28 cellular contexts compared by ENCODE assay signal in genomic region chr6:6893701-6894100, GRCh38.
DNase-seq lines count a peak whose midpoint lies in the region; ATAC-seq and TF ChIP-seq lines count a peak whose summit lies in the region.
"Had no signal": no experiment of that assay in that cellular context is flagged by ENCODE, and none has a peak within 500 bp of the region (broad histone marks: within the 10 kb centered on the region; RNA-seq: fewer than 3 reads in every experiment).

No MANE protein-coding gene starts in this region.

- TF ChIP-seq CTCF in heart right ventricle (IDR thresholded peaks at IDR 0.05): no peak
- TF ChIP-seq CTCF in adrenal gland (IDR thresholded peaks at IDR 0.05): no peak

- H3K9ac ChIP-seq in skeletal muscle tissue (ENCODE audit: low read depth in 1 of 3, low read length in 3 of 3): peak overlapping the region; percentile 60 to 74 (median 73)

- DNase-seq in heart right ventricle (no peak), left ventricle myocardium superior (no peak), adrenal gland (no peak), glomerular visceral epithelial cell (ENCODE audit: extremely low spot score) (peak; percentile 9), putamen (ENCODE audit: low spot score) (no peak)
- no peak for DNase-seq in effector memory CD8-positive, alpha-beta T cell
- DNase-seq: activated CD4-positive, alpha-beta T cell treated with anti-CD3 and anti-CD28 coated beads, Interleukin-2, amount 50 U/mL, for 48 hours; caudate nucleus; DMS53; endodermal cell; glutamatergic neuron; H9; left colon; mesendoderm; MG63; NCI-H2029; NCI-H2227 treated with DMSO at 0.1 percent for 48 hours; NCI-H69 had no signal

- H3K4me3 ChIP-seq in heart right ventricle (no peak overlapping the region), adrenal gland (no peak overlapping the region), skeletal muscle tissue (ENCODE audit: low read length in 3 of 3) (peak overlapping the region in 2 of 3 donors; percentile 0 to 56)
- H3K4me3 ChIP-seq: K562, MG63, prostate gland, SK-N-MC, skin epidermis, tibial nerve had no signal

- ATAC-seq in heart right ventricle (no peak), left ventricle myocardium superior (no peak), HG02973 (IDR thresholded peaks at IDR 0.05; ENCODE audit: unreplicated experiment) (no peak)
- no peak for ATAC-seq in effector memory CD8-positive, alpha-beta T cell (replicated peaks)
- ATAC-seq: K562, left colon had no signal

- H3K36me3 ChIP-seq in heart right ventricle: no peaks in the 10 kb centered on the region
- no peaks in the 10 kb centered on the region for H3K36me3 ChIP-seq in adrenal gland (replicated peaks in 1 of 2)
- no peaks in the 10 kb centered on the region for H3K36me3 ChIP-seq in skeletal muscle tissue (ENCODE audit: control insufficient read depth in 3 of 3, insufficient read depth in 3 of 3, low read length in 3 of 3)
- H3K36me3 ChIP-seq: MG63, prostate gland, tibial nerve had no signal

- no peaks in the 10 kb centered on the region for H3K27me3 ChIP-seq in heart right ventricle
- no peaks in the 10 kb centered on the region for H3K27me3 ChIP-seq in adrenal gland
- no peaks in the 10 kb centered on the region for H3K27me3 ChIP-seq in skeletal muscle tissue (ENCODE audit: control insufficient read depth in 3 of 3, insufficient read depth in 3 of 3, low read length in 3 of 3)
- H3K27me3 ChIP-seq: tibial nerve had no signal

- H3K27ac ChIP-seq in heart right ventricle (peak overlapping the region; percentile 64 to 86 (median 80)), adrenal gland (peak overlapping the region; percentile 70 to 88 (median 82)), skeletal muscle tissue (ENCODE audit: low read depth, low read length) (peak overlapping the region; percentile 94)
- H3K27ac ChIP-seq: prostate gland, SK-N-MC, tibial nerve had no signal

- H3K4me1 ChIP-seq in heart right ventricle (peaks cover 9 to 46% (median 32%) of the 10 kb centered on the region in 9 donors), adrenal gland (replicated peaks in 1 of 2) (peaks cover 35 to 39% of the 10 kb centered on the region in 2 donors), skeletal muscle tissue (ENCODE audit: control insufficient read depth in 3 of 3, insufficient read depth in 3 of 3, low read length in 3 of 3) (peaks cover 35 to 40% (median 39%) of the 10 kb centered on the region in 3 donors)
- H3K4me1 ChIP-seq: prostate gland had no signal

- no peaks in the 10 kb centered on the region for H3K4me1 Mint-ChIP-seq in effector memory CD8-positive, alpha-beta T cell (ENCODE audit: low read depth in 2 of 2)
- H3K4me1 Mint-ChIP-seq: B cell had no signal

- H3K36me3 Mint-ChIP-seq in effector memory CD8-positive, alpha-beta T cell (ENCODE audit: insufficient read depth): no peaks in the 10 kb centered on the region
- H3K36me3 Mint-ChIP-seq: activated naive CD4-positive, alpha-beta T cell treated with anti-CD3 and anti-CD28 coated beads, Interleukin-2, amount 50 U/mL, for 24 hours had no signal

- H3K9me3 ChIP-seq in heart right ventricle: no peaks in the 10 kb centered on the region
- H3K9me3 ChIP-seq in adrenal gland (replicated peaks in 1 of 3): no peaks in the 10 kb centered on the region
- no peaks in the 10 kb centered on the region for H3K9me3 ChIP-seq in skeletal muscle tissue (ENCODE audit: control insufficient read depth in 3 of 3, low read length in 3 of 3)
- H3K9me3 ChIP-seq: MG63, prostate gland, tibial nerve had no signal

- H3K27me3 Mint-ChIP-seq in effector memory CD8-positive, alpha-beta T cell: peaks cover 8 to 11% of the 10 kb centered on the region in 2 donors
- H3K27me3 Mint-ChIP-seq: activated naive CD4-positive, alpha-beta T cell treated with anti-CD3 and anti-CD28 coated beads, Interleukin-2, amount 50 U/mL, for 24 hours had no signal

- no peaks in the 10 kb centered on the region for H3K9me3 Mint-ChIP-seq in effector memory CD8-positive, alpha-beta T cell
- H3K9me3 Mint-ChIP-seq: activated naive CD4-positive, alpha-beta T cell treated with anti-CD3 and anti-CD28 coated beads, Interleukin-2, amount 50 U/mL, for 24 hours; activated T-helper 2 cell treated with anti-CD3 and anti-CD28 coated beads, Interferon-gamma antibody, Interleukin-2, Interleukin-4, amounts not matched to agents 10 μg/mL and 5 μg/mL and 100 μg/mL, durations not matched to agents 14 hours and 24 hours and 36 hours; endodermal cell; H9 had no signal

- 75% methylated on average over 19 of the region's 19 CpGs for WGBS in heart right ventricle, 2 donors
- WGBS in adrenal gland, 4 donors: 73 to 82% (median 81%) methylated on average over 18 to 19 of the region's 19 CpGs

- no peak overlapping the region for H3K27ac Mint-ChIP-seq in effector memory CD8-positive, alpha-beta T cell
- H3K27ac Mint-ChIP-seq: activated naive CD4-positive, alpha-beta T cell treated with anti-CD3 and anti-CD28 coated beads, Interleukin-2, amount 50 U/mL, for 24 hours; activated T-helper 2 cell treated with anti-CD3 and anti-CD28 coated beads, Interferon-gamma antibody, Interleukin-2, Interleukin-4, amounts not matched to agents 10 μg/mL and 5 μg/mL and 100 μg/mL, durations not matched to agents 14 hours and 24 hours and 36 hours; B cell; endodermal cell; H9 had no signal

- TF ChIP-seq POLR2A in adrenal gland (IDR thresholded peaks at IDR 0.05): no peak

- no peak overlapping the region for H3K4me3 Mint-ChIP-seq in effector memory CD8-positive, alpha-beta T cell
- H3K4me3 Mint-ChIP-seq: activated naive CD4-positive, alpha-beta T cell treated with anti-CD3 and anti-CD28 coated beads, Interleukin-2, amount 50 U/mL, for 24 hours; B cell; endodermal cell; H9 had no signal

- intact Hi-C loops in heart right ventricle (cut with DNase I): loop anchor here in 6 of 10 donors (5.0 to 10.0 kb wide), 5 partner anchors 69 to 351 kb away; no protein-coding TSS in a partner anchor
- intact Hi-C loops in left ventricle myocardium superior (cut with micrococcal nuclease): no loop called here
- intact Hi-C loops in adrenal gland (cut with DNase I): no loop called here

Comparison
In these comparisons a context has a peak if more than half of its experiments do, and no peak if none do; other contexts are left out.
1. intact Hi-C loops: an anchor here in heart right ventricle (5.0 to 10.0 kb wide); none called in left ventricle myocardium superior and adrenal gland.
2. H3K4me3 ChIP-seq: peak in skeletal muscle tissue (2 of 3); none in heart right ventricle (0 of 10) and adrenal gland (0 of 4).
3. Peak in every context shown above with its lines, with median percentiles within 50 percentile points of each other: H3K27ac ChIP-seq.